ENCODE assay signal across 17 cellular contexts in the genomic region with DNA sequence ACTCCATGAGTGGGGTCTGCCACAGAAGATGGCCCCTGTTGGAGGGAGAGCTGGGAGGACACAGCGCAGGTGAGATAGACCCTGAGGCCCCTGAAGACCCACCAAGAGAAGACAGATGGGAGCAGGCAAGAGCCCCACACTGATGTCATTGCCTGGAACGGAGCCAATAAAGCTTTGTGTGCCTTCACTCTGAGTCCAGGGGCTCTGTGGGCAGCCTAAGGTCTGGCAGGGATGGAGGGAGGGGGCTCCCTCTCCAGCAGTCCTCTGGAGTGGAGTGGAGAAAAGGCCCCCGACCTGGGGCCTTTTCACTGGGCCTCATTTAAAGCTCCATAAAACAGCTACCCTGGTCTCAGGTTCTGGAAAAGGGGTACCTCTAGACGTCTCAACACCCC. TPM values are rescaled to one million over a fixed set of nuclear protein-coding genes. Genes with fewer than 3 reads are reported as not detected.
DNase-seq lines count a peak whose midpoint lies in the region; ATAC-seq and TF ChIP-seq lines count a peak whose summit lies in the region.
"Had no signal": no experiment of that assay in that cellular context is flagged by ENCODE, and none has a peak within 500 bp of the region (broad histone marks: within the 10 kb centered on the region; RNA-seq: fewer than 3 reads in every experiment).

No MANE protein-coding gene starts in this region.

- H2AK5ac ChIP-seq in neuronal stem cell (ENCODE audit: low read depth, low read length) = no peak overlapping the region

- no CpG with 5 or more reads among the region's 4 CpGs for WGBS in neuronal stem cell (ENCODE audit: extremely low coverage in 2 of 2, insufficient read length in 2 of 2, insufficient replicate concordance in 1 of 2), 2 donors

- no peak overlapping the region for H2BK120ac ChIP-seq in neuronal stem cell (ENCODE audit: low read depth, low read length)

- H2BK12ac ChIP-seq in neuronal stem cell (ENCODE audit: low read length) = no peak overlapping the region

- H3K27ac ChIP-seq in OCI-LY7 (ENCODE audit: low read depth, low read length, poor library complexity, severe bottlenecking) (no peak overlapping the region), neuronal stem cell (replicated peaks; ENCODE audit: low read length) (no peak overlapping the region), WERI-Rb-1 (no peak overlapping the region)
- H3K27ac ChIP-seq: SK-N-MC had no signal

- no peak overlapping the region for H3K4me2 ChIP-seq in OCI-LY7 (ENCODE audit: low read length)
- H3K4me2 ChIP-seq in neuronal stem cell (ENCODE audit: insufficient read depth, low read length, poor library complexity, severe bottlenecking) = no peak overlapping the region

- BruUV-seq in OCI-LY7 (replicated peaks; lab: Mats Ljungman, UMichigan) = no TSS peak

- H3K9ac ChIP-seq in neuronal stem cell (ENCODE audit: low read depth, low read length, poor library complexity) = no peak overlapping the region

- TF ChIP-seq CTCF in OCI-LY7 (conservative IDR thresholded peaks at IDR 0.05; ENCODE audit: low read length) = no peak
- no peak for TF ChIP-seq CTCF in WERI-Rb-1 (IDR thresholded peaks at IDR 0.05; ENCODE audit: low read depth, low read length)

- H3K23ac ChIP-seq in neuronal stem cell (ENCODE audit: low read depth, low read length, poor library complexity) = no peak overlapping the region

- H3K27me3 ChIP-seq in neuronal stem cell (ENCODE audit: control insufficient read depth in 3 of 3, insufficient read depth in 3 of 3, low read depth in 1 of 3, low read length in 3 of 3) = no peaks in the 10 kb centered on the region
- no peaks in the 10 kb centered on the region for H3K27me3 ChIP-seq in WERI-Rb-1 (ENCODE audit: insufficient read depth, low read depth, severe bottlenecking)

- H3K79me2 ChIP-seq in OCI-LY7 (ENCODE audit: insufficient read depth, low read depth, low read length) = no peaks in the 10 kb centered on the region

- CTCF ChIA-PET in OCI-LY7 (lab: Charles Lee; ENCODE audit: unreplicated experiment) = interaction anchor here (1.1 kb wide), 1 partner anchor 21 kb away, joined by 4 read pairs; no protein-coding TSS in a partner anchor

- DNase-seq in NCI-H2171 treated with DMSO at 0.1 percent for 48 hours (lab: John Stamatoyannopoulos, UW) (peak; percentile 27), NCI-H2171 (lab: John Stamatoyannopoulos, UW) (no peak), Right ventricle myocardium superior (peak; percentile 0), Right ventricle myocardium inferior (ENCODE audit: missing footprints) (no peak), OCI-LY7 (ENCODE audit: low spot score) (no peak), neuronal stem cell (ENCODE audit: low spot score) (no peak), WERI-Rb-1 (no peak), DMS79 treated with DMSO at 0.1 percent for 48 hours (lab: John Stamatoyannopoulos, UW) (no peak)
- DNase-seq: C1 segment of cervical spinal cord, DMS153, NCI-H1417, NCI-H187 treated with DMSO at 0.1 percent for 48 hours, RPMI8226 had no signal

- H3K4me1 ChIP-seq in OCI-LY7 (ENCODE audit: insufficient read depth, low read length, poor library complexity, severe bottlenecking) (peaks cover 15% of the 10 kb centered on the region), neuronal stem cell (ENCODE audit: control insufficient read depth in 2 of 2, insufficient read depth in 1 of 2, low read depth in 1 of 2, low read length in 2 of 2) (peaks cover 0 to 3% of the 10 kb centered on the region in 2 donors)

- H3K18ac ChIP-seq in neuronal stem cell (ENCODE audit: low read length) = peak overlapping the region; percentile 38

- no peak for ATAC-seq in Right ventricle myocardium superior (ENCODE audit: poor library complexity)
- no peak for ATAC-seq in Right ventricle myocardium inferior

- H4K8ac ChIP-seq in neuronal stem cell (ENCODE audit: low read depth, low read length) = no peak overlapping the region

- no peak overlapping the region for H3K14ac ChIP-seq in neuronal stem cell (ENCODE audit: low read length)

- H4K91ac ChIP-seq in neuronal stem cell (ENCODE audit: low read depth, low read length, poor library complexity) = no peak overlapping the region

- H3K36me3 ChIP-seq in OCI-LY7 (ENCODE audit: insufficient read depth, low read length) = no peaks in the 10 kb centered on the region
- no peaks in the 10 kb centered on the region for H3K36me3 ChIP-seq in neuronal stem cell (replicated peaks in 1 of 2; ENCODE audit: control insufficient read depth in 2 of 2, insufficient read depth in 2 of 2, low read length in 2 of 2)
- H3K36me3 ChIP-seq in WERI-Rb-1 = no peaks in the 10 kb centered on the region

- no peaks in the 10 kb centered on the region for H3K9me2 ChIP-seq in OCI-LY7 (ENCODE audit: insufficient read depth, low read length)

- POLR2A ChIA-PET in OCI-LY7 (lab: Charles Lee) = no interaction called here

- no peaks in the 10 kb centered on the region for H4K20me1 ChIP-seq in OCI-LY7 (ENCODE audit: insufficient read depth, low read length)

- H2AFZ ChIP-seq in OCI-LY7 (ENCODE audit: low read length) (0 out of 2 replicates have a peak overlapping the region, but pooled peaks have one; percentile 5), neuronal stem cell (ENCODE audit: low read length) (no peak overlapping the region)

- H3K9me3 ChIP-seq in OCI-LY7 (ENCODE audit: low read length) (no peaks in the 10 kb centered on the region), neuronal stem cell (replicated peaks in 1 of 2; ENCODE audit: control insufficient read depth in 2 of 2, insufficient read depth in 1 of 2, low read depth in 1 of 2, low read length in 2 of 2) (no peaks in the 10 kb centered on the region), WERI-Rb-1 (ENCODE audit: severe bottlenecking) (no peaks in the 10 kb centered on the region)

- no peak overlapping the region for H2BK15ac ChIP-seq in neuronal stem cell (ENCODE audit: low read length)

- H3K4me3 ChIP-seq in OCI-LY7 (ENCODE audit: low read depth, low read length, poor library complexity, severe bottlenecking) = no peak overlapping the region
- H3K4me3 ChIP-seq in neuronal stem cell (ENCODE audit: low read length in 2 of 2) = no peak overlapping the region
- no peak overlapping the region for H3K4me3 ChIP-seq in WERI-Rb-1 (ENCODE audit: low read depth, low read length)
- H3K4me3 ChIP-seq: SK-N-MC had no signal

- no peak overlapping the region for H2BK5ac ChIP-seq in neuronal stem cell (ENCODE audit: low read length)

- peaks cover 1% of the 10 kb centered on the region for H3K79me1 ChIP-seq in neuronal stem cell (ENCODE audit: low read depth, low read length)

- H3K4ac ChIP-seq in neuronal stem cell (ENCODE audit: low read length) = no peak overlapping the region

- intact Hi-C loops in Right ventricle myocardium superior (cut with DNase I) (no loop called here), Right ventricle myocardium inferior (cut with DNase I) (no loop called here), OCI-LY7 (cut with micrococcal nuclease; ENCODE audit: unreplicated experiment) (no loop called here)

RNA-seq across cellular contexts. Expression of gene C10orf62, which starts 1.2 kb away (rescaled TPM):
- total RNA-seq in Right ventricle myocardium superior = 0.48 TPM
- total RNA-seq in Right ventricle myocardium inferior = 0.97 TPM
- total RNA-seq in OCI-LY7 (2014; rRNA removed; shearing (Covaris generic)) = not detected in 2 replicates
- total RNA-seq in OCI-LY7 (2022) = not detected in 2 replicates
- not detected for polyA plus RNA-seq in neuronal stem cell (2013, experiment 1 of 2)
- not detected for polyA plus RNA-seq in neuronal stem cell (2013, experiment 2 of 2)
- total RNA-seq: H4; HT-29; T-helper 1 cell treated with Interleukin-12 subunit alpha and Interleukin-12 subunit beta and Interleukin-4 antibody, amounts not matched to agents 30 ng/mL and 1 ng/mL, for 36 hours had no signal

RNA-seq across cellular contexts. Expression of gene HOGA1, which starts 6.6 kb away (rescaled TPM):
- total RNA-seq in Right ventricle myocardium superior = 18.7 TPM
- 15.6 TPM for total RNA-seq in Right ventricle myocardium inferior
- not detected in 2 replicates for total RNA-seq in OCI-LY7 (2014; rRNA removed; shearing (Covaris generic))
- 0.25 TPM in 1 of 2 replicates, not detected in the other for total RNA-seq in OCI-LY7 (2022)
- polyA plus RNA-seq in neuronal stem cell (2013, experiment 1 of 2) = 0.24 TPM
- 0.24 TPM for polyA plus RNA-seq in neuronal stem cell (2013, experiment 2 of 2)
- total RNA-seq: T-helper 1 cell treated with Interleukin-12 subunit alpha and Interleukin-12 subunit beta and Interleukin-4 antibody, amounts not matched to agents 30 ng/mL and 1 ng/mL, for 36 hours had no signal

RNA-seq across cellular contexts. Expression of gene ANKRD2, which starts 18.2 kb away (rescaled TPM):
- total RNA-seq in Right ventricle myocardium superior (152 TPM), Right ventricle myocardium inferior (418 TPM), OCI-LY7 (2022) (not detected in 2 replicates)
- not detected in 2 replicates for total RNA-seq in OCI-LY7 (2014; rRNA removed; shearing (Covaris generic))
- not detected for polyA plus RNA-seq in neuronal stem cell (2013, experiment 1 of 2)
- not detected for polyA plus RNA-seq in neuronal stem cell (2013, experiment 2 of 2)
- total RNA-seq: HT-29; T-helper 1 cell treated with Interleukin-12 subunit alpha and Interleukin-12 subunit beta and Interleukin-4 antibody, amounts not matched to agents 30 ng/mL and 1 ng/mL, for 36 hours had no signal

RNA-seq across cellular contexts. Expression of gene MORN4, which starts 42.6 kb away (rescaled TPM):
- 8.1 TPM for total RNA-seq in Right ventricle myocardium superior
- 8.0 TPM for total RNA-seq in Right ventricle myocardium inferior
- total RNA-seq in OCI-LY7 (2014; rRNA removed; shearing (Covaris generic)) = 2.4 and 2.9 TPM in 2 replicates
- 5.4 TPM in 2 replicates for total RNA-seq in OCI-LY7 (2022)
- 45.3 TPM for polyA plus RNA-seq in neuronal stem cell (2013, experiment 1 of 2)
- 47.1 TPM for polyA plus RNA-seq in neuronal stem cell (2013, experiment 2 of 2)

RNA-seq across cellular contexts. Expression of gene PI4K2A, which starts 49.7 kb away (rescaled TPM):
- total RNA-seq in Right ventricle myocardium superior (9.9 TPM), Right ventricle myocardium inferior (11.0 TPM), OCI-LY7 (2022) (11.9 and 12.7 TPM in 2 replicates)
- 8.0 and 9.2 TPM in 2 replicates for total RNA-seq in OCI-LY7 (2014; rRNA removed; shearing (Covaris generic))
- 16.0 TPM for polyA plus RNA-seq in neuronal stem cell (2013, experiment 1 of 2)
- 15.8 TPM for polyA plus RNA-seq in neuronal stem cell (2013, experiment 2 of 2)

Comparison
In these comparisons a context has a peak if more than half of its experiments do, and no peak if none do; other contexts are left out.
1. DNase-seq: peak in NCI-H2171 treated with DMSO at 0.1 percent for 48 hours (single experiment) and Right ventricle myocardium superior (single experiment); none in NCI-H2171 (single experiment), Right ventricle myocardium inferior (single experiment), OCI-LY7 (single experiment), neuronal stem cell (single experiment), WERI-Rb-1 (single experiment) and DMS79 treated with DMSO at 0.1 percent for 48 hours (single experiment).
2. RNA of gene HOGA1, which starts 6.6 kb away (total RNA-seq): 18.7 TPM in Right ventricle myocardium superior (single experiment) and 15.6 TPM in Right ventricle myocardium inferior (single experiment); 0.25 TPM in OCI-LY7; every median in the first group is over 10 times any median in the second.
3. RNA of gene ANKRD2, which starts 18.2 kb away (total RNA-seq): 418 TPM in Right ventricle myocardium inferior (single experiment) and 152 TPM in Right ventricle myocardium superior (single experiment); not detected in OCI-LY7; every median in the first group is over 100 times any median in the second.